9 cellular contexts compared by ENCODE assay signal in the genomic region with DNA sequence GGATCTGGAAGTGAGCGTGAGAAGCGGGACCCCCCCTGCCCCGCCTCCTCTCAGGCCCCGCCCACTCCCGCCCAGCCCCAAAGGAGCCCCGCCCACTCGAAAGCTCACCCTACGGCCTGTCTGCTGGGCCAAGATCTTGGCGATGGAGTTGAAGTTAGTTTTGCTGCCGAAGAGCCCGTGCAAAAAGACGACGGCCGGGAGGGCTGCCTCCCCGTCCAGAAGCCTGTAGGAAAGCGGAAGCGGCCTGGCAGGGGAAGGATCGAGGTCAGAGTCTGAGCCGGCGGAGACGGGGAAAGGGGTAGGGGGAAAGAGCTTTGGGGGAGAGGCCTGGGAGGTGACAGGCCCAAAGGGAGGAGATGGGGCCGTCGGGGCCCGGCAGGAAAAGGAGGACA. TPM values are rescaled to one million over a fixed set of nuclear protein-coding genes. Genes with fewer than 3 reads are reported as not detected.
DNase-seq lines count a peak whose midpoint lies in the region; ATAC-seq, FAIRE-seq and TF ChIP-seq lines count a peak whose summit lies in the region.
"Had no signal": no experiment of that assay in that cellular context is flagged by ENCODE, and none has a peak within 500 bp of the region (broad histone marks: within the 10 kb centered on the region; RNA-seq: fewer than 3 reads in every experiment).

No MANE protein-coding gene starts in this region.

- H3K23me2 ChIP-seq in H9 (ENCODE audit: insufficient read length, low read depth, low read length, poor library complexity, severe bottlenecking) = peaks cover 10% of the 10 kb centered on the region

- no peak overlapping the region for H3K23ac ChIP-seq in H9 (ENCODE audit: insufficient read length, low read depth, low read length)

- no peak overlapping the region for H3K56ac ChIP-seq in H9 (ENCODE audit: insufficient read length, low read depth, low read length)

- peak overlapping the region; percentile 94 for H3K14ac ChIP-seq in H9 (ENCODE audit: insufficient read depth, low read length)

- H3K9me3 ChIP-seq in H9 (ENCODE audit: control insufficient read depth, low read depth, low read length) (no peaks in the 10 kb centered on the region), mononuclear cell (ENCODE audit: low read depth, low read length) (no peaks in the 10 kb centered on the region)

- no peak overlapping the region for H2BK120ac ChIP-seq in H9 (ENCODE audit: low read depth, low read length, poor library complexity, severe bottlenecking)

- H3K18ac ChIP-seq in H9 (ENCODE audit: insufficient read length, low read depth, low read length) = peak overlapping the region; percentile 76

- H3K79me2 ChIP-seq in H9 (ENCODE audit: insufficient read depth, low read length) = no peaks in the 10 kb centered on the region

- no peak overlapping the region for H2AFZ ChIP-seq in H9 (ENCODE audit: low read length)

- H3T11ph ChIP-seq in H9 (ENCODE audit: low read length) = no peak overlapping the region

- peak overlapping the region; percentile 76 for H3K9ac ChIP-seq in H9 (ENCODE audit: extremely low read depth, insufficient read length, low read length)

- H3K4me1 ChIP-seq in H9 (ENCODE audit: insufficient read depth, low read length) (peaks cover 6% of the 10 kb centered on the region; the same call in 1 of the 2 replicates), mononuclear cell (ENCODE audit: insufficient read depth, low read length) (peaks cover 21% of the 10 kb centered on the region)

- peaks cover 0 to 2% of the 10 kb centered on the region in 2 experiments; a peak in 1 of 5 replicates for H3K9me3 Mint-ChIP-seq in H9

- H3K4ac ChIP-seq in H9 (ENCODE audit: low read depth, low read length) = no peak overlapping the region; the same call in 1 of the 2 replicates

- H3K27me3 Mint-ChIP-seq in H9 (ENCODE audit: low read depth) = peaks cover 13% of the 10 kb centered on the region

- no peak overlapping the region for H3K27ac ChIP-seq in H9 (ENCODE audit: insufficient read length, low read depth, low read length)

- no peaks in the 10 kb centered on the region for H4K20me1 ChIP-seq in H9 (ENCODE audit: control insufficient read depth, insufficient read depth, insufficient read length)

- TF ChIP-seq CTCF in D721Med (IDR thresholded peaks at IDR 0.05; ENCODE audit: insufficient read depth, missing control alignments) (no peak), H9 (conservative IDR thresholded peaks at IDR 0.05) (no peak), epithelial cell of esophagus (IDR thresholded peaks at IDR 0.05; ENCODE audit: insufficient read depth, low read depth, low read length, missing control alignments) (no peak)

- peak overlapping the region; percentile 93 to 96 for H3K4me3 Mint-ChIP-seq in H9

- peak overlapping the region; percentile 16 for H2BK12ac ChIP-seq in H9 (ENCODE audit: insufficient read length, low read depth, low read length)

- no peak overlapping the region for H2BK5ac ChIP-seq in H9 (ENCODE audit: insufficient read length, low read length)

- H2AK5ac ChIP-seq in H9 (ENCODE audit: insufficient read length, low read length) = no peak overlapping the region

- H3K79me1 ChIP-seq in H9 (ENCODE audit: insufficient read depth, low read depth, low read length, poor library complexity, severe bottlenecking) = no peaks in the 10 kb centered on the region

- H4K8ac ChIP-seq in H9 (replicated peaks; ENCODE audit: insufficient read length, low read depth, low read length) = no peak overlapping the region

- H3K27ac Mint-ChIP-seq in H9 = peak overlapping the region; percentile 92 to 99 (median 99); a peak in 6 of 7 replicates

- H4K91ac ChIP-seq in H9 (ENCODE audit: insufficient read length, low read depth, low read length) = no peak overlapping the region

- no peak for ATAC-seq in GM18858 (IDR thresholded peaks at IDR 0.05; ENCODE audit: unreplicated experiment)

- peak overlapping the region; percentile 54 for H3K4me2 ChIP-seq in H9 (ENCODE audit: insufficient read depth, insufficient read length, low read length)

- no peak for FAIRE-seq in D721Med (lab: Jason Lieb, UNC)
- FAIRE-seq: colon had no signal

- H4K5ac ChIP-seq in H9 (ENCODE audit: insufficient read length, low read depth, low read length) = no peak overlapping the region

- no peak overlapping the region for H2BK15ac ChIP-seq in H9 (ENCODE audit: low read depth, low read length)

- peaks cover 6 to 23% (median 20%) of the 10 kb centered on the region in 3 experiments for H3K36me3 Mint-ChIP-seq in H9 (ENCODE audit: insufficient read depth in 1 of 3, low read depth in 3 of 3)

- no CpG with 5 or more reads among the region's 24 CpGs for WGBS in H9 (ENCODE audit: extremely low coverage, insufficient read length, low lambda C conversion rate)

- H2BK20ac ChIP-seq in H9 (ENCODE audit: low read depth, low read length, poor library complexity, severe bottlenecking) = no peak overlapping the region

- H3K4me3 ChIP-seq in epithelial cell of esophagus (ENCODE audit: low read length) = peak overlapping the region; percentile 69
- peak overlapping the region; percentile 72 for H3K4me3 ChIP-seq in mononuclear cell (ENCODE audit: low read length)

- H3K4me1 Mint-ChIP-seq in H9 = peaks cover 27 to 42% of the 10 kb centered on the region in 2 experiments

- H3K27me3 ChIP-seq in H9 (ENCODE audit: insufficient read depth, low read length) (no peaks in the 10 kb centered on the region; the same call in 1 of the 2 replicates), mononuclear cell (ENCODE audit: insufficient read depth, low read length) (no peaks in the 10 kb centered on the region)

- peak; percentile 82 for DNase-seq in D721Med (ENCODE audit: insufficient read length, low spot score)
- peak; percentile 76 for DNase-seq in H9
- DNase-seq in NCI-H345 treated with DMSO at 0.1 percent for 48 hours (lab: John Stamatoyannopoulos, UW; ENCODE audit: unreplicated experiment) = peak; percentile 17
- peak; percentile 67 for DNase-seq in activated T-cell treated with anti-CD3 and anti-CD28 coated beads, Interleukin-2, amount 50 U/mL, for 1 hour
- DNase-seq in epithelial cell of esophagus (ENCODE audit: low read depth) = peak; percentile 39
- peak; percentile 29 to 74 (median 62) for DNase-seq in stimulated activated naive CD4-positive, alpha-beta T cell (lab: John Stamatoyannopoulos, UW)

RNA-seq across cellular contexts. Expression of gene ABHD11, which starts 0.4 kb away (rescaled TPM):
- total RNA-seq in H9 (2021) (29.4 and 34.4 TPM in 2 replicates), mononuclear cell (5.6 TPM)

RNA-seq across cellular contexts. Expression of gene STX1A, which starts 18.7 kb away (rescaled TPM):
- 9.3 and 10.1 TPM in 2 replicates for total RNA-seq in H9 (2021)
- total RNA-seq in mononuclear cell = 18.6 TPM

RNA-seq across cellular contexts. Expression of gene CLDN3, which starts 31.9 kb away (rescaled TPM):
- total RNA-seq in H9 (2021) = 16.5 and 16.9 TPM in 2 replicates
- not detected for total RNA-seq in mononuclear cell

RNA-seq across cellular contexts. Expression of gene BUD23, which starts 54.8 kb away (rescaled TPM):
- total RNA-seq in H9 (2021) = 68.5 and 78.1 TPM in 2 replicates
- total RNA-seq in mononuclear cell = 31.7 TPM

RNA-seq across cellular contexts. Expression of gene DNAJC30, which starts 55.0 kb away (rescaled TPM):
- 8.1 and 8.7 TPM in 2 replicates for total RNA-seq in H9 (2021)
- 1.9 TPM for total RNA-seq in mononuclear cell

Comparison
In these comparisons a context has a peak if more than half of its experiments do, and no peak if none do; other contexts are left out.
1. DNase-seq: peak in every context shown above with its lines; median percentile 82 in D721Med; 76 in H9; 67 in activated T-cell treated with anti-CD3 and anti-CD28 coated beads, Interleukin-2, amount 50 U/mL, for 1 hour; 62 in stimulated activated naive CD4-positive, alpha-beta T cell; 39 in epithelial cell of esophagus; 17 in NCI-H345 treated with DMSO at 0.1 percent for 48 hours.
2. RNA of gene CLDN3, which starts 31.9 kb away (total RNA-seq): 16.5 to 16.9 TPM in H9; not detected in mononuclear cell (single experiment); every median in the first group is over 10 times any median in the second.